In genomic region chr1:59083946-59084865, GRCh38 we compare ENCODE assay signal across 9 cellular contexts.
DNase-seq lines count a peak whose midpoint lies in the region; ATAC-seq and TF ChIP-seq lines count a peak whose summit lies in the region.
"Had no signal": no experiment of that assay in that cellular context is flagged by ENCODE, and none has a peak within 500 bp of the region (broad histone marks: within the 10 kb centered on the region; RNA-seq: fewer than 3 reads in every experiment).

No MANE protein-coding gene starts in this region.

- no peaks in the 10 kb centered on the region for H3K27me3 Mint-ChIP-seq in neural crest cell (ENCODE audit: low read depth)

- peaks cover 2% of the 10 kb centered on the region for H3K9me3 Mint-ChIP-seq in neural crest cell

- DNase-seq in ELR (ENCODE audit: low read depth) (peak; percentile 87), erythroblast (lab: John Stamatoyannopoulos, UW) (peak; percentile 14 to 39), neural crest cell (ENCODE audit: low read depth, low spot score) (no peak), GM13976 (ENCODE audit: low spot score) (no peak), LoVo (ENCODE audit: low spot score) (no peak)
- DNase-seq: NCI-H1048 had no signal

- TF ChIP-seq CTCF in neural crest cell (conservative IDR thresholded peaks at IDR 0.05): no peak
- TF ChIP-seq CTCF in GM13976 (IDR thresholded peaks at IDR 0.05; ENCODE audit: borderline replicate concordance, control extremely low read depth, extremely low read depth, insufficient read depth, missing control alignments): no peak

- H3K4me1 Mint-ChIP-seq in neural crest cell: peaks cover 20% of the 10 kb centered on the region

- H3K36me3 Mint-ChIP-seq in neural crest cell (ENCODE audit: low read depth): no peaks in the 10 kb centered on the region

- no peak for TF ChIP-seq POLR2A in erythroblast (IDR thresholded peaks at IDR 0.05; ENCODE audit: low read length)

- H3K4me3 Mint-ChIP-seq in neural crest cell: no peak overlapping the region

- ATAC-seq in HG03045 (IDR thresholded peaks at IDR 0.05; ENCODE audit: unreplicated experiment) (no peak), GM21367 (IDR thresholded peaks at IDR 0.05; ENCODE audit: unreplicated experiment) (no peak)

- peak overlapping the region; percentile 97 for H3K27ac Mint-ChIP-seq in neural crest cell (ENCODE audit: unreplicated experiment)

- in situ Hi-C loops in GM13976 (cut with MboI; ENCODE audit: low sequenced_read_pairs, unreplicated experiment): no loop called here

TF ChIP-seq in PFSK-1, 5 proteins besides CTCF, POLR2A, EP300 and RAD21:
- TF ChIP-seq POLR2AphosphoS5 (IDR thresholded peaks at IDR 0.05; ENCODE audit: low read depth, low read length) (no peak), TAF1 (IDR thresholded peaks at IDR 0.05; ENCODE audit: borderline replicate concordance, insufficient read depth, low read length) (no peak), REST (IDR thresholded peaks at IDR 0.05; ENCODE audit: insufficient read depth in 1 of 2, low read depth in 2 of 2, low read length in 2 of 2) (peak in 1 of 2 experiments; percentile 55; a peak in 1 of 4 replicates), SIN3A (IDR thresholded peaks at IDR 0.05; ENCODE audit: borderline replicate concordance, insufficient read depth, low read length) (no peak), FOXP2 (optimal IDR thresholded peaks at IDR 0.05; ENCODE audit: borderline replicate concordance, extremely low read depth, extremely low read length, insufficient read depth) (peak; percentile 54)

Comparison
In these comparisons a context has a peak if more than half of its experiments do, and no peak if none do; other contexts are left out.
1. DNase-seq: peak in ELR (single experiment) and erythroblast (2 of 2); none in neural crest cell (single experiment), GM13976 (single experiment) and LoVo (single experiment).